In the genomic region with DNA sequence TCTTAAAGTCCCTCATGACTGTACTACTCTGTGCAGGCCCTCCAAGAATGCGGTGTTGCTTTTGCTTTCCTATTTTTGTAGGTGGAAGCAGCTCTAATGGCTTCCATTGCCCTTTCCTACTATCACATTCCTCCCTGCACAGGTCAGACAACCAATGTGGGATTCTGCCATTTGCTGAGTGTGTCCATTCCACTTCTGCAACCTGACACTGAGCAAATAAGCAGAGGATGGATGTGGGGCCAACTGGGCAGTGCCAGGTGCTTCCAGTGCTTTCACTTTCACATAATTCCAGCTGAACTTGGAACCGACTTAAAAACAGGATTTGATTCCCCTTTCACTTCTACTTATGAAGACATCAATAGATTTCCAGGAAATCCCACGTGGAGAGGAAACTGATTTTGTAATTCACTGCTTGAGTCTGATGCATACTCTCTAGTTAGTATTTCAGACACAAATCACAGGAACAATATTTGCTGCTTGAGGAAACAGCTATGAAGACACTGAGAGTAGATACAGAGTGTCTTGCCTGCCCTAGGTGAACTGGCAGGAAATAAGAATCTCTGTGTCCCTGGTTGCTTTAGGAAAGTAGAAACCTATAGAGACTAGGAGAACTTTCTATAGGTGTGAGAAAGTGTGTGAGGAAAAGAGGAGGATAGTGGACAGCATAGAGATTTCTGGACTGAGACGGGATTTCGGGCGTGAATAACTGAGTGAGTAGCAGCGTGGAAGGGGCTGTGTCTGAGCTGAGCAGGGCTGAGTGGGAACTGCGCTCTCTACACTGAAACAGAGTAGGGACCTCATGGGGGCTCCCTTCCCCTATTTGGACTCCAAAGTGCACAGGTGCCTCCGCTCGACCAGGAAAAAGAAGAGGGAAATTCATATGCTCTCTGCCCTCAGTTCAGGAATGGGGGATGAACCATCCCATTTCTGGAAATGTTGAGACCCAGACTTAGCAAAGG, we compare ENCODE assay signal across 9 cellular contexts. TPM values are rescaled to one million over a fixed set of nuclear protein-coding genes. Genes with fewer than 3 reads are reported as not detected.
DNase-seq lines count a peak whose midpoint lies in the region; ATAC-seq and TF ChIP-seq lines count a peak whose summit lies in the region.
"Had no signal": no experiment of that assay in that cellular context is flagged by ENCODE, and none has a peak within 500 bp of the region (broad histone marks: within the 10 kb centered on the region; RNA-seq: fewer than 3 reads in every experiment).

No MANE protein-coding gene starts in this region.

- H3K36me3 ChIP-seq in breast epithelium: no peaks in the 10 kb centered on the region
- H3K36me3 ChIP-seq in gastrocnemius medialis: no peaks in the 10 kb centered on the region

- H3K27ac ChIP-seq in breast epithelium (peak overlapping the region in 1 of 2 donors; percentile 38), gastrocnemius medialis (peak overlapping the region; percentile 85 to 95 (median 92))

- no peak for DNase-seq in activated CD8-positive, alpha-beta memory T cell treated with anti-CD3 and anti-CD28 coated beads, Interleukin-2, amount 10 ng/mL, durations not matched to agents 7 days and 5 days
- no peak for DNase-seq in activated CD8-positive, alpha-beta memory T cell treated with anti-CD3 and anti-CD28 coated beads for 24 hours
- DNase-seq in NCI-H2196 treated with DMSO at 0.1 percent for 48 hours (lab: John Stamatoyannopoulos, UW; ENCODE audit: unreplicated experiment): peak; percentile 89
- peak; percentile 24 to 56 for DNase-seq in breast epithelium (ENCODE audit: low spot score in 2 of 2)
- peak; percentile 57 to 86 for DNase-seq in gastrocnemius medialis
- DNase-seq in hepatic stellate cell (ENCODE audit: low spot score): no peak
- no peak for DNase-seq in EL
- no peak for DNase-seq in superior temporal gyrus (ENCODE audit: extremely low spot score)

- no peak for ATAC-seq in activated CD8-positive, alpha-beta memory T cell treated with anti-CD3 and anti-CD28 coated beads, Interleukin-2, amount 10 ng/mL, durations not matched to agents 7 days and 5 days
- peak; percentile 92 to 93 for ATAC-seq in gastrocnemius medialis

- no peaks in the 10 kb centered on the region for H3K9me3 Mint-ChIP-seq in activated CD8-positive, alpha-beta memory T cell treated with anti-CD3 and anti-CD28 coated beads, Interleukin-2, amount 10 ng/mL, durations not matched to agents 7 days and 5 days (ENCODE audit: low read depth)

- TF ChIP-seq CTCF in breast epithelium (IDR thresholded peaks at IDR 0.05) (no peak), gastrocnemius medialis (IDR thresholded peaks at IDR 0.05 in 4 of 5, conservative IDR thresholded peaks at IDR 0.05 in 1 of 5) (no peak)

- CTCF ChIA-PET in activated CD8-positive, alpha-beta memory T cell treated with anti-CD3 and anti-CD28 coated beads, Interleukin-2, amount 10 ng/mL, durations not matched to agents 7 days and 5 days (lab: Charles Lee): interaction anchor here (0.9 to 8.9 kb wide), 4 partner anchors 125 to 175 kb away, joined by 3 to 80 read pairs (median 42); partner anchors contain the start of gene FBL

- peaks cover 3% of the 10 kb centered on the region for H3K36me3 Mint-ChIP-seq in activated CD8-positive, alpha-beta memory T cell treated with anti-CD3 and anti-CD28 coated beads, Interleukin-2, amount 10 ng/mL, durations not matched to agents 7 days and 5 days

- H3K9me3 ChIP-seq in breast epithelium (no peaks in the 10 kb centered on the region), gastrocnemius medialis (no peaks in the 10 kb centered on the region)

- intact Hi-C loops in breast epithelium (cut with DNase I; ENCODE audit: low total_unique reads) (no loop called here), gastrocnemius medialis (cut with DNase I; ENCODE audit: low total_unique reads) (loop anchor here (5.0 to 10.0 kb wide), 4 partner anchors 89 to 294 kb away; partner anchors contain the start of genes EID2B, PSMC4 and SUPT5H)

- peak overlapping the region; percentile 77 for H3K4me3 Mint-ChIP-seq in activated CD8-positive, alpha-beta memory T cell treated with anti-CD3 and anti-CD28 coated beads, Interleukin-2, amount 10 ng/mL, durations not matched to agents 7 days and 5 days

- in situ Hi-C loops in gastrocnemius medialis (cut with MboI; ENCODE audit: low sequenced_read_pairs in 4 of 4): loop anchor here in 1 of 4 donors (10.0 kb wide), 1 partner anchor 123 kb away; no protein-coding TSS in a partner anchor

- peak overlapping the region; percentile 92 for H3K27ac Mint-ChIP-seq in activated CD8-positive, alpha-beta memory T cell treated with anti-CD3 and anti-CD28 coated beads, Interleukin-2, amount 10 ng/mL, durations not matched to agents 7 days and 5 days

- H3K4me1 ChIP-seq in breast epithelium: no peaks in the 10 kb centered on the region
- peaks cover 19 to 30% of the 10 kb centered on the region in 2 donors for H3K4me1 ChIP-seq in gastrocnemius medialis

- peaks cover 2% of the 10 kb centered on the region for H3K27me3 Mint-ChIP-seq in activated CD8-positive, alpha-beta memory T cell treated with anti-CD3 and anti-CD28 coated beads, Interleukin-2, amount 10 ng/mL, durations not matched to agents 7 days and 5 days

- TF ChIP-seq POLR2A in breast epithelium (IDR thresholded peaks at IDR 0.05): no peak
- TF ChIP-seq POLR2A in gastrocnemius medialis (IDR thresholded peaks at IDR 0.05): no peak

- peaks cover 60% of the 10 kb centered on the region for H3K4me1 Mint-ChIP-seq in activated CD8-positive, alpha-beta memory T cell treated with anti-CD3 and anti-CD28 coated beads, Interleukin-2, amount 10 ng/mL, durations not matched to agents 7 days and 5 days

- no peak overlapping the region for H3K4me3 ChIP-seq in breast epithelium
- peak overlapping the region; percentile 13 to 36 (median 26) for H3K4me3 ChIP-seq in gastrocnemius medialis

- H3K27me3 ChIP-seq in breast epithelium: no peaks in the 10 kb centered on the region
- H3K27me3 ChIP-seq in gastrocnemius medialis: no peaks in the 10 kb centered on the region

RNA-seq across cellular contexts. Expression of gene LGALS16, which starts 22.5 kb away (rescaled TPM):
- total RNA-seq in activated CD8-positive, alpha-beta memory T cell treated with anti-CD3 and anti-CD28 coated beads, Interleukin-2, amount 10 ng/mL, durations not matched to agents 7 days and 5 days: not detected
- total RNA-seq in breast epithelium: not detected
- not detected for total RNA-seq in gastrocnemius medialis
- total RNA-seq: T-helper 2 cell treated with Interferon-gamma antibody and Interleukin-4, amounts not matched to agents 100 ng/mL and 5 ng/mL, for 36 hours had no signal

RNA-seq across cellular contexts. Expression of gene LGALS14, which starts 26.1 kb away (rescaled TPM):
- total RNA-seq in activated CD8-positive, alpha-beta memory T cell treated with anti-CD3 and anti-CD28 coated beads, Interleukin-2, amount 10 ng/mL, durations not matched to agents 7 days and 5 days: under 1 TPM in 1 of 2 experiments, not detected in 1; 0.37 TPM
- total RNA-seq in breast epithelium: not detected
- total RNA-seq in gastrocnemius medialis: not detected
- total RNA-seq: T-helper 2 cell treated with Interferon-gamma antibody and Interleukin-4, amounts not matched to agents 100 ng/mL and 5 ng/mL, for 36 hours had no signal

RNA-seq across cellular contexts. Expression of gene CLC, which starts 59.6 kb away (rescaled TPM):
- not detected for total RNA-seq in activated CD8-positive, alpha-beta memory T cell treated with anti-CD3 and anti-CD28 coated beads, Interleukin-2, amount 10 ng/mL, durations not matched to agents 7 days and 5 days
- total RNA-seq in breast epithelium (not detected), gastrocnemius medialis (not detected)

Comparison
In these comparisons a context has a peak if more than half of its experiments do, and no peak if none do; other contexts are left out.
1. DNase-seq: peak in NCI-H2196 treated with DMSO at 0.1 percent for 48 hours (single experiment), breast epithelium (2 of 2) and gastrocnemius medialis (2 of 2); none in activated CD8-positive, alpha-beta memory T cell treated with anti-CD3 and anti-CD28 coated beads, Interleukin-2, amount 10 ng/mL, durations not matched to agents 7 days and 5 days (single experiment), activated CD8-positive, alpha-beta memory T cell treated with anti-CD3 and anti-CD28 coated beads for 24 hours (single experiment), hepatic stellate cell (single experiment), EL (single experiment) and superior temporal gyrus (single experiment).
2. H3K4me3 ChIP-seq: peak in gastrocnemius medialis (4 of 4); none in breast epithelium (0 of 3).